In genomic region chr14:69696633-69697557, GRCh38 we compare ENCODE assay signal across 9 cellular contexts.
DNase-seq lines count a peak whose midpoint lies in the region; ATAC-seq and TF ChIP-seq lines count a peak whose summit lies in the region.
"Had no signal": no experiment of that assay in that cellular context is flagged by ENCODE, and none has a peak within 500 bp of the region (broad histone marks: within the 10 kb centered on the region; RNA-seq: fewer than 3 reads in every experiment).

No MANE protein-coding gene starts in this region.

- H3K9me2 ChIP-seq in GM23338 (ENCODE audit: insufficient read depth), result no peaks in the 10 kb centered on the region

- H3K27me3 ChIP-seq in GM23338 (ENCODE audit: insufficient read depth) (no peaks in the 10 kb centered on the region), BE2C (no peaks in the 10 kb centered on the region)
- H3K27me3 ChIP-seq: brain microvascular endothelial cell had no signal

- H3K4me2 ChIP-seq in GM23338, result no peak overlapping the region

- no peak overlapping the region for H2AFZ ChIP-seq in GM23338

- H3K9me3 ChIP-seq in BE2C, result no peaks in the 10 kb centered on the region

- H3K4me1 ChIP-seq in GM23338 (ENCODE audit: insufficient read depth) (peaks cover 35% of the 10 kb centered on the region), BE2C (peaks cover 39% of the 10 kb centered on the region)

- no peak for ATAC-seq in GM23338
- no peak for ATAC-seq in memory B cell (ENCODE audit: low read depth)
- ATAC-seq in HG02885 (IDR thresholded peaks at IDR 0.05; ENCODE audit: poor library complexity, unreplicated experiment), result no peak

- no peaks in the 10 kb centered on the region for H3K36me3 Mint-ChIP-seq in GM23338 (ENCODE audit: low read depth)
- H3K36me3 Mint-ChIP-seq in activated CD4-positive, alpha-beta memory T cell treated with anti-CD3 and anti-CD28 coated beads, Interleukin-2, amount 10 ng/mL, durations not matched to agents 7 days and 5 days (ENCODE audit: low read depth), result peaks cover 36% of the 10 kb centered on the region
- peaks cover 2% of the 10 kb centered on the region for H3K36me3 Mint-ChIP-seq in memory B cell

- no peaks in the 10 kb centered on the region for H4K20me1 ChIP-seq in GM23338 (replicated peaks; ENCODE audit: insufficient read depth)

- H3K27ac ChIP-seq in 22Rv1 (peak overlapping the region; percentile 52), GM23338 (ENCODE audit: low read depth) (no peak overlapping the region)
- H3K27ac ChIP-seq: brain microvascular endothelial cell had no signal

- TF ChIP-seq CTCF in 22Rv1 (IDR thresholded peaks at IDR 0.05) (no peak), GM23338 (conservative IDR thresholded peaks at IDR 0.05; ENCODE audit: low read depth in 2 of 2) (no peak), BE2C (IDR thresholded peaks at IDR 0.05; ENCODE audit: low read depth, low read length) (no peak)

- H3K4me1 Mint-ChIP-seq in GM23338, result peaks cover 66% of the 10 kb centered on the region
- peaks cover 88% of the 10 kb centered on the region for H3K4me1 Mint-ChIP-seq in activated CD4-positive, alpha-beta memory T cell treated with anti-CD3 and anti-CD28 coated beads, Interleukin-2, amount 10 ng/mL, durations not matched to agents 7 days and 5 days
- peaks cover 65% of the 10 kb centered on the region for H3K4me1 Mint-ChIP-seq in memory B cell

- POLR2A ChIA-PET in activated CD4-positive, alpha-beta memory T cell treated with anti-CD3 and anti-CD28 coated beads, Interleukin-2, amount 10 ng/mL, durations not matched to agents 7 days and 5 days (lab: Charles Lee), result interaction anchor here (1.0 kb wide), 1 partner anchor 11 kb away, joined by 4 read pairs; no protein-coding TSS in a partner anchor

- H3K9me3 Mint-ChIP-seq in GM23338 (no peaks in the 10 kb centered on the region), memory B cell (no peaks in the 10 kb centered on the region)
- H3K9me3 Mint-ChIP-seq in activated CD4-positive, alpha-beta memory T cell treated with anti-CD3 and anti-CD28 coated beads, Interleukin-2, amount 10 ng/mL, durations not matched to agents 7 days and 5 days, result no peaks in the 10 kb centered on the region

- H3K79me2 ChIP-seq in GM23338 (replicated peaks; ENCODE audit: insufficient read depth), result no peaks in the 10 kb centered on the region

- H3K4me3 Mint-ChIP-seq in GM23338, result no peak overlapping the region
- H3K4me3 Mint-ChIP-seq in activated CD4-positive, alpha-beta memory T cell treated with anti-CD3 and anti-CD28 coated beads, Interleukin-2, amount 10 ng/mL, durations not matched to agents 7 days and 5 days, result no peak overlapping the region
- no peak overlapping the region for H3K4me3 Mint-ChIP-seq in memory B cell

- peaks cover 7% of the 10 kb centered on the region for H3K27me3 Mint-ChIP-seq in GM23338 (ENCODE audit: insufficient read depth, low read depth, poor library complexity)
- no peaks in the 10 kb centered on the region for H3K27me3 Mint-ChIP-seq in activated CD4-positive, alpha-beta memory T cell treated with anti-CD3 and anti-CD28 coated beads, Interleukin-2, amount 10 ng/mL, durations not matched to agents 7 days and 5 days
- H3K27me3 Mint-ChIP-seq in memory B cell, result no peaks in the 10 kb centered on the region

- H3K4me3 ChIP-seq in GM23338 (no peak overlapping the region), BE2C (ENCODE audit: low read depth, low read length) (no peak overlapping the region)

- H3K27ac Mint-ChIP-seq in GM23338, result peak overlapping the region; percentile 26; the same call in 1 of the 2 replicates
- peak overlapping the region; percentile 62 for H3K27ac Mint-ChIP-seq in activated CD4-positive, alpha-beta memory T cell treated with anti-CD3 and anti-CD28 coated beads, Interleukin-2, amount 10 ng/mL, durations not matched to agents 7 days and 5 days
- H3K27ac Mint-ChIP-seq in memory B cell, result peak overlapping the region; percentile 62

- H3F3A ChIP-seq in GM23338 (replicated peaks; ENCODE audit: low read depth), result no peaks in the 10 kb centered on the region

- CTCF ChIA-PET in activated CD4-positive, alpha-beta memory T cell treated with anti-CD3 and anti-CD28 coated beads, Interleukin-2, amount 10 ng/mL, durations not matched to agents 7 days and 5 days (lab: Charles Lee), result interaction anchor here (1.8 kb wide), 1 partner anchor 29 kb away, joined by 3 read pairs; no protein-coding TSS in a partner anchor

- DNase-seq in GM23338 (ENCODE audit: low spot score), result no peak
- DNase-seq in activated CD4-positive, alpha-beta memory T cell treated with anti-CD3 and anti-CD28 coated beads, Interleukin-2, amount 10 ng/mL, durations not matched to agents 7 days and 5 days, result peak; percentile 45
- DNase-seq in memory B cell (ENCODE audit: low spot score in 2 of 2), result no peak
- no peak for DNase-seq in BE2C
- no peak for DNase-seq in NCI-H2227 (lab: John Stamatoyannopoulos, UW; ENCODE audit: unreplicated experiment)
- DNase-seq in DMS114 treated with DMSO at 0.1 percent for 48 hours (lab: John Stamatoyannopoulos, UW; ENCODE audit: unreplicated experiment), result no peak
- DNase-seq: brain microvascular endothelial cell had no signal

- H3K36me3 ChIP-seq in GM23338 (ENCODE audit: insufficient read depth) (no peaks in the 10 kb centered on the region), BE2C (no peaks in the 10 kb centered on the region)
- H3K36me3 ChIP-seq: brain microvascular endothelial cell had no signal

TF ChIP-seq in GM23338, 12 proteins besides CTCF, POLR2A, EP300 and RAD21:
- TF ChIP-seq, protein P1, sequence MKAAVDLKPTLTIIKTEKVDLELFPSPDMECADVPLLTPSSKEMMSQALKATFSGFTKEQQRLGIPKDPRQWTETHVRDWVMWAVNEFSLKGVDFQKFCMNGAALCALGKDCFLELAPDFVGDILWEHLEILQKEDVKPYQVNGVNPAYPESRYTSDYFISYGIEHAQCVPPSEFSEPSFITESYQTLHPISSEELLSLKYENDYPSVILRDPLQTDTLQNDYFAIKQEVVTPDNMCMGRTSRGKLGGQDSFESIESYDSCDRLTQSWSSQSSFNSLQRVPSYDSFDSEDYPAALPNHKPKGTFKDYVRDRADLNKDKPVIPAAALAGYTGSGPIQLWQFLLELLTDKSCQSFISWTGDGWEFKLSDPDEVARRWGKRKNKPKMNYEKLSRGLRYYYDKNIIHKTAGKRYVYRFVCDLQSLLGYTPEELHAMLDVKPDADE (IDR thresholded peaks at IDR 0.05), result no peak
- TF ChIP-seq ZNF331 (CRISPR knock-in tag; IDR thresholded peaks at IDR 0.05; ENCODE audit: low read depth) (no peak), JUNB (IDR thresholded peaks at IDR 0.05; ENCODE audit: unreplicated experiment) (no peak), NANOG (IDR thresholded peaks at IDR 0.05; ENCODE audit: borderline replicate concordance) (no peak), ZNF114 (CRISPR knock-in tag; IDR thresholded peaks at IDR 0.05) (no peak), EZH2phosphoT487 (IDR thresholded peaks at IDR 0.05; ENCODE audit: unreplicated experiment) (no peak), EZH2 (IDR thresholded peaks at IDR 0.05; ENCODE audit: low read depth, unreplicated experiment) (no peak)
